18 cellular contexts compared by ENCODE assay signal in genomic region chr20:50141018-50141675, GRCh38. TPM values are rescaled to one million over a fixed set of nuclear protein-coding genes. Genes with fewer than 3 reads are reported as not detected.
DNase-seq lines count a peak whose midpoint lies in the region; ATAC-seq and TF ChIP-seq lines count a peak whose summit lies in the region.
"Had no signal": no experiment of that assay in that cellular context is flagged by ENCODE, and none has a peak within 500 bp of the region (broad histone marks: within the 10 kb centered on the region; RNA-seq: fewer than 3 reads in every experiment).

No MANE protein-coding gene starts in this region.

- H3K36me3 ChIP-seq in left ventricle myocardium inferior (peaks cover 25% of the 10 kb centered on the region), osteoblast (ENCODE audit: insufficient read depth, low read length) (peaks cover 43% of the 10 kb centered on the region)

- intact Hi-C loops in left ventricle myocardium inferior (cut with micrococcal nuclease) = no loop called here
- intact Hi-C loops in left ventricle myocardium superior (cut with micrococcal nuclease) = no loop called here

- H3K9me3 ChIP-seq in left ventricle myocardium inferior (replicated peaks) (no peaks in the 10 kb centered on the region), osteoblast (ENCODE audit: low read depth, low read length) (no peaks in the 10 kb centered on the region)
- H3K9me3 ChIP-seq: HAP-1, spleen, testis had no signal

- peaks cover 13% of the 10 kb centered on the region for H4K20me1 ChIP-seq in osteoblast (ENCODE audit: insufficient read depth, low read length)

- H3K4me3 ChIP-seq in left ventricle myocardium inferior (no peak overlapping the region), osteoblast (ENCODE audit: insufficient read depth, low read length) (no peak overlapping the region)
- H3K4me3 ChIP-seq: HAP-1, spleen, testis had no signal

- H2AFZ ChIP-seq in osteoblast (ENCODE audit: low read length) = no peak overlapping the region

- H3K4me1 ChIP-seq in left ventricle myocardium inferior (peaks cover 95% of the 10 kb centered on the region), osteoblast (ENCODE audit: insufficient read depth, low read length) (peaks cover 52% of the 10 kb centered on the region)

- peaks cover 83% of the 10 kb centered on the region for H3K79me2 ChIP-seq in osteoblast (ENCODE audit: insufficient read depth, low read length)

- ATAC-seq in left ventricle myocardium superior (no peak), HG02885 (IDR thresholded peaks at IDR 0.05; ENCODE audit: poor library complexity, unreplicated experiment) (no peak), HG02798 (IDR thresholded peaks at IDR 0.05; ENCODE audit: poor library complexity, unreplicated experiment) (no peak)

- no peak overlapping the region for H3K4me2 ChIP-seq in osteoblast (ENCODE audit: insufficient read depth, low read length)

- H3K27me3 ChIP-seq in left ventricle myocardium inferior (ENCODE audit: low read depth) (no peaks in the 10 kb centered on the region), osteoblast (ENCODE audit: insufficient read depth, low read length) (no peaks in the 10 kb centered on the region)
- H3K27me3 ChIP-seq: spleen, testis had no signal

- H3K27ac ChIP-seq in left ventricle myocardium inferior (replicated peaks) (peak overlapping the region; percentile 83), cingulate gyrus (ENCODE audit: low read depth, low read length) (peak overlapping the region; percentile 29), osteoblast (ENCODE audit: low read depth, low read length) (peak overlapping the region; percentile 11)
- H3K27ac ChIP-seq: testis had no signal

- TF ChIP-seq CTCF in left ventricle myocardium inferior (IDR thresholded peaks at IDR 0.05; ENCODE audit: borderline replicate concordance) = no peak
- TF ChIP-seq CTCF in osteoblast (IDR thresholded peaks at IDR 0.05; ENCODE audit: extremely low read depth, low read depth, low read length) = no peak

- no peak for DNase-seq in left ventricle myocardium inferior
- DNase-seq in left ventricle myocardium superior = no peak
- no peak for DNase-seq in osteoblast (ENCODE audit: insufficient read length, low spot score, missing footprints)
- DNase-seq in effector CD8-positive, alpha-beta T cell (lab: John Stamatoyannopoulos, UW) = no peak
- DNase-seq in activated CD4-positive, CD25-positive, alpha-beta regulatory T cell treated with anti-CD3 and anti-CD28 coated beads, Interleukin-2, amount 50 U/mL, for 72 hours = no peak
- DNase-seq: activated CD4-positive, alpha-beta memory T cell treated with anti-CD3 and anti-CD28 coated beads, Interleukin-2, amount 10 ng/mL, durations not matched to agents 7 days and 5 days; activated T-cell treated with anti-CD3 and anti-CD28 coated beads, Interleukin-2, amount 50 U/mL, for 1 hour; COR-L47; NCI-H2081 treated with DMSO at 0.1 percent for 48 hours; NCI-H510A; nephron progenitor cell; SHP77; spleen; testis had no signal

RNA-seq across cellular contexts. Expression of gene PEDS1, which starts 12.4 kb away (rescaled TPM):
- 17.3 TPM for total RNA-seq in left ventricle myocardium inferior
- total RNA-seq in left ventricle myocardium superior = 31.1 TPM
- total RNA-seq in osteoblast = 33.3 and 37.6 TPM in 2 replicates

RNA-seq across cellular contexts. Expression of gene UBE2V1, which starts 28.2 kb away (rescaled TPM):
- total RNA-seq in left ventricle myocardium inferior = 77.1 TPM
- 92.6 TPM for total RNA-seq in left ventricle myocardium superior
- total RNA-seq in osteoblast = 90.8 and 100 TPM in 2 replicates

RNA-seq across cellular contexts. Expression of gene CEBPB, which starts 49.5 kb away (rescaled TPM):
- 54.0 TPM for total RNA-seq in left ventricle myocardium inferior
- total RNA-seq in left ventricle myocardium superior = 59.4 TPM
- total RNA-seq in osteoblast = 75.7 and 79.3 TPM in 2 replicates

Comparison
In these comparisons a context has a peak if more than half of its experiments do, and no peak if none do; other contexts are left out.
1. H3K27ac ChIP-seq: peak in every context shown above with its lines; median percentile 83 in left ventricle myocardium inferior; 29 in cingulate gyrus; 11 in osteoblast.